In genomic region chr2:7165736-7166135, GRCh38 we compare ENCODE assay signal across 25 cellular contexts.
"Had no signal": no experiment of that assay in that cellular context is flagged by ENCODE, and none has a peak within 500 bp of the region (broad histone marks: within the 10 kb centered on the region; RNA-seq: fewer than 3 reads in every experiment).

No MANE protein-coding gene starts in this region.

- H3K4me3 ChIP-seq: body of pancreas, coronary artery, heart left ventricle, left lung, lower lobe of right lung, testis, transverse colon had no signal

- H3K27ac Mint-ChIP-seq: activated B cell treated with CpG ODN at 0.5 μM for 24 hours; activated CD8-positive, alpha-beta T cell treated with anti-CD3 and anti-CD28 coated beads for 36 hours; activated naive CD4-positive, alpha-beta T cell treated with anti-CD3 and anti-CD28 coated beads, Interleukin-2, amount 50 U/mL, for 24 hours; activated naive CD8-positive, alpha-beta T cell treated with anti-CD3 and anti-CD28 coated beads, Interleukin-2, amount 50 U/mL, for 24 hours; activated T-helper 17 cell treated with anti-CD3 and anti-CD28 coated beads, Interleukin-2, amount 50 U/mL, for 72 hours; effector memory CD8-positive, alpha-beta T cell; nephron; T-helper 17 cell had no signal

- H3K27me3 ChIP-seq: body of pancreas, heart left ventricle, left lung, testis, transverse colon had no signal

- H3K4me1 Mint-ChIP-seq: activated B cell treated with CpG ODN at 0.5 μM for 24 hours; activated naive CD4-positive, alpha-beta T cell treated with anti-CD3 and anti-CD28 coated beads, Interleukin-2, amount 50 U/mL, for 24 hours; activated naive CD8-positive, alpha-beta T cell treated with anti-CD3 and anti-CD28 coated beads, Interleukin-2, amount 50 U/mL, for 24 hours; activated T-helper 17 cell treated with anti-CD3 and anti-CD28 coated beads, Interleukin-2, amount 50 U/mL, for 72 hours; T-helper 17 cell had no signal

- H3K9me3 ChIP-seq: body of pancreas, left lung, lower lobe of right lung, testis, transverse colon had no signal

- H3K9me3 Mint-ChIP-seq: activated CD8-positive, alpha-beta T cell treated with anti-CD3 and anti-CD28 coated beads for 36 hours; activated naive CD4-positive, alpha-beta T cell treated with anti-CD3 and anti-CD28 coated beads, Interleukin-2, amount 50 U/mL, for 24 hours; activated naive CD8-positive, alpha-beta T cell treated with anti-CD3 and anti-CD28 coated beads, Interleukin-2, amount 50 U/mL, for 24 hours; activated T-helper 17 cell treated with anti-CD3 and anti-CD28 coated beads, Interleukin-2, amount 50 U/mL, for 72 hours; effector memory CD8-positive, alpha-beta T cell had no signal

- H3K4me1 ChIP-seq: body of pancreas, heart left ventricle, left lung, lower lobe of right lung, testis, transverse colon had no signal

- DNase-seq: activated B cell treated with CpG ODN at 0.5 μM for 24 hours; activated CD4-positive, alpha-beta T cell treated with anti-CD3 and anti-CD28 coated beads, Interleukin-2, amount 50 U/mL, for 1 hour; activated CD8-positive, alpha-beta T cell treated with anti-CD3 and anti-CD28 coated beads for 36 hours; activated naive CD8-positive, alpha-beta T cell treated with anti-CD3 and anti-CD28 coated beads, Interleukin-2, amount 50 U/mL, for 24 hours; activated T-cell treated with anti-CD3 and anti-CD28 coated beads, Interleukin-2, amount 50 U/mL, for 4 hours; body of pancreas; cerebellar nuclear complex; effector memory CD8-positive, alpha-beta T cell; erythroblast; heart left ventricle; hypothalamus; kidney glomerular epithelial cell; left lung; lower lobe of right lung; posterior cingulate gyrus; right cardiac atrium; stimulated activated CD4-positive, alpha-beta T cell treated with anti-CD3 and anti-CD28 coated beads, Interleukin-15, amount 100 ng/mL, for 24 hours; stimulated activated naive CD8-positive, alpha-beta T cell treated with anti-CD3 and anti-CD28 coated beads, Interleukin-15, Interleukin-2, amounts not matched to agents 100 U/mL and 50 U/mL, for 24 hours; T-helper 17 cell; testis; transverse colon had no signal

- H3K27ac ChIP-seq: body of pancreas, coronary artery, heart left ventricle, left lung, lower lobe of right lung, testis, transverse colon had no signal

- H3K36me3 ChIP-seq: heart left ventricle, left lung, lower lobe of right lung, transverse colon had no signal

- ATAC-seq: activated CD8-positive, alpha-beta T cell treated with anti-CD3 and anti-CD28 coated beads for 36 hours; activated naive CD8-positive, alpha-beta T cell treated with anti-CD3 and anti-CD28 coated beads, Interleukin-2, amount 50 U/mL, for 24 hours; activated T-cell treated with anti-CD3 and anti-CD28 coated beads, Interleukin-2, amount 50 U/mL, for 4 hours; activated T-helper 17 cell treated with anti-CD3 and anti-CD28 coated beads, Interleukin-2, amount 50 U/mL, for 72 hours; body of pancreas; effector memory CD8-positive, alpha-beta T cell; heart left ventricle; left lung; lower lobe of right lung; right cardiac atrium; stimulated activated naive CD8-positive, alpha-beta T cell treated with anti-CD3 and anti-CD28 coated beads, Interleukin-15, Interleukin-2, amounts not matched to agents 100 U/mL and 50 U/mL, for 24 hours; T-helper 17 cell had no signal

- H3K4me3 Mint-ChIP-seq: activated B cell treated with CpG ODN at 0.5 μM for 24 hours; activated CD8-positive, alpha-beta T cell treated with anti-CD3 and anti-CD28 coated beads for 36 hours; activated naive CD4-positive, alpha-beta T cell treated with anti-CD3 and anti-CD28 coated beads, Interleukin-2, amount 50 U/mL, for 24 hours; activated naive CD8-positive, alpha-beta T cell treated with anti-CD3 and anti-CD28 coated beads, Interleukin-2, amount 50 U/mL, for 24 hours; activated T-cell treated with anti-CD3 and anti-CD28 coated beads, Interleukin-2, amount 50 U/mL, for 4 hours; activated T-helper 17 cell treated with anti-CD3 and anti-CD28 coated beads, Interleukin-2, amount 50 U/mL, for 72 hours; effector memory CD8-positive, alpha-beta T cell; nephron; T-helper 17 cell had no signal

- H3K27me3 Mint-ChIP-seq: activated B cell treated with CpG ODN at 0.5 μM for 24 hours; activated CD8-positive, alpha-beta T cell treated with anti-CD3 and anti-CD28 coated beads for 36 hours; activated naive CD4-positive, alpha-beta T cell treated with anti-CD3 and anti-CD28 coated beads, Interleukin-2, amount 50 U/mL, for 24 hours; activated naive CD8-positive, alpha-beta T cell treated with anti-CD3 and anti-CD28 coated beads, Interleukin-2, amount 50 U/mL, for 24 hours had no signal
